Comparison of ENCODE assay signal across 20 cellular contexts in the genomic region with DNA sequence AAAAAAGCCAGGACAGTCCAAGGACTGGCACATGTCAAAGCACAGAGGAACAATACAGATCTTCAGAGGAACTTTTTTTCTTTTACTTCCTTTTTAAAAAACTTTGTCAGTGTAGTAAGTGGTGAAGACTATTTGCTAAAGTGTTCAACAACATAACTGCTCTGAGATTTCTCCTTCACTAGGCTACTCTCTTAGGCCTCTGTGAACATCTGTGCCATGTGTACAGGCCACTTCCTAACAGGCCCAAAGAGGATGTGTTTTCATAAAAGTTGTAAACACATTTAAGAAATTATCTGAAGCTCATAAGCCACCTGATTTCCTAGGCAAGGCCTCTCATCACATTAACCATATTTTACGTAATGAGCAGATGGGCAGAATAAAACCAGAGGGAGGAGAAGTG.
A peak's percentile ranks its signal among the peaks of the same experiment; 100 is the strongest.
DNase-seq lines count a peak whose midpoint lies in the region; ATAC-seq, FAIRE-seq and TF ChIP-seq lines count a peak whose summit lies in the region.
"Had no signal": no experiment of that assay in that cellular context is flagged by ENCODE, and none has a peak within 500 bp of the region (broad histone marks: within the 10 kb centered on the region; RNA-seq: fewer than 3 reads in every experiment).

No MANE protein-coding gene starts in this region.

- H3K14ac ChIP-seq in mesenchymal stem cell (ENCODE audit: low read length in 2 of 2), result no peak overlapping the region

- H3K4me1 ChIP-seq in Loucy (ENCODE audit: insufficient read depth, low read length, poor library complexity, severe bottlenecking) (peaks cover 13% of the 10 kb centered on the region), mesenchymal stem cell (ENCODE audit: control insufficient read depth, insufficient read depth, low read depth, low read length) (no peaks in the 10 kb centered on the region)
- H3K4me1 ChIP-seq: Peyer's patch had no signal

- H2AFZ ChIP-seq in Loucy (ENCODE audit: low read length) (peak overlapping the region; percentile 40; the same call in 1 of the 2 replicates), mesenchymal stem cell (ENCODE audit: low read depth, low read length) (no peak overlapping the region)
- H2AFZ ChIP-seq: GM23338 had no signal

- H4K20me1 ChIP-seq in Loucy (ENCODE audit: insufficient read depth, low read length, poor library complexity, severe bottlenecking), result no peaks in the 10 kb centered on the region

- no peak overlapping the region for H3K23ac ChIP-seq in mesenchymal stem cell (ENCODE audit: low read length in 2 of 2)

- whole genome bisulfite sequencing in mesenchymal stem cell, result 83% methylated on average over 1 of the region's 1 CpG

- H3K9ac ChIP-seq in Loucy (ENCODE audit: low read depth, low read length, poor library complexity, severe bottlenecking), result no peak overlapping the region
- no peak overlapping the region for H3K9ac ChIP-seq in mesenchymal stem cell (ENCODE audit: low read length)

- H2BK15ac ChIP-seq in mesenchymal stem cell (ENCODE audit: low read depth, poor library complexity, severe bottlenecking), result no peak overlapping the region

- H3K36me3 ChIP-seq in Loucy (ENCODE audit: insufficient read depth, low read length) (no peaks in the 10 kb centered on the region), mesenchymal stem cell (ENCODE audit: control insufficient read depth in 1 of 2, insufficient read depth in 2 of 2, low read depth in 1 of 2, low read length in 2 of 2) (no peaks in the 10 kb centered on the region)
- H3K36me3 ChIP-seq: HAP-1, Peyer's patch had no signal

- ATAC-seq in sciatic nerve (peak; percentile 58), HG02642 (IDR thresholded peaks at IDR 0.05; ENCODE audit: poor library complexity, unreplicated experiment) (no peak)
- ATAC-seq: GM23338 had no signal

- H4K8ac ChIP-seq in mesenchymal stem cell (ENCODE audit: low read length), result no peak overlapping the region

- H2AK5ac ChIP-seq in mesenchymal stem cell (ENCODE audit: low read length, severe bottlenecking), result no peak overlapping the region

- intact Hi-C loops in sciatic nerve (cut with DNase I), result no loop called here

- H3K4me3 ChIP-seq in Loucy (ENCODE audit: low read length, poor library complexity, severe bottlenecking), result no peak overlapping the region
- H3K4me3 ChIP-seq in mesenchymal stem cell (ENCODE audit: insufficient read depth in 1 of 2, low read depth in 1 of 2, low read length in 2 of 2), result no peak overlapping the region
- H3K4me3 ChIP-seq: GM23338, HAP-1, Peyer's patch had no signal

- H3K27ac ChIP-seq in mesenchymal stem cell (ENCODE audit: low read length, poor library complexity, severe bottlenecking), result no peak overlapping the region
- H3K27ac ChIP-seq: Peyer's patch had no signal

- H2BK120ac ChIP-seq in mesenchymal stem cell (ENCODE audit: low read depth, low read length), result no peak overlapping the region

- no peaks in the 10 kb centered on the region for H3K79me2 ChIP-seq in Loucy (ENCODE audit: insufficient read depth, low read length)

- no peaks in the 10 kb centered on the region for H3K9me2 ChIP-seq in Loucy (replicated peaks; ENCODE audit: low read depth, low read length)

- H2BK12ac ChIP-seq in mesenchymal stem cell (ENCODE audit: low read length in 2 of 2), result no peak overlapping the region

- no peak overlapping the region for H3K4ac ChIP-seq in mesenchymal stem cell (ENCODE audit: low read depth in 1 of 2, low read length in 2 of 2)

- no peak overlapping the region for H3K4me2 ChIP-seq in Loucy (ENCODE audit: low read depth, low read length, poor library complexity, severe bottlenecking)
- no peak overlapping the region for H3K4me2 ChIP-seq in mesenchymal stem cell (ENCODE audit: low read length, poor library complexity, severe bottlenecking)
- H3K4me2 ChIP-seq: GM23338 had no signal

- H3K79me1 ChIP-seq in mesenchymal stem cell (replicated peaks; ENCODE audit: low read length, poor library complexity, severe bottlenecking), result no peaks in the 10 kb centered on the region

- H3K18ac ChIP-seq in mesenchymal stem cell (ENCODE audit: low read depth in 1 of 2, low read length in 2 of 2), result no peak overlapping the region

- H2BK5ac ChIP-seq in mesenchymal stem cell (ENCODE audit: low read depth, low read length, poor library complexity, severe bottlenecking), result peak overlapping the region; percentile 19

- no peaks in the 10 kb centered on the region for H3F3A ChIP-seq in Loucy (ENCODE audit: low read depth)

- H3K27me3 ChIP-seq in Loucy (ENCODE audit: insufficient read depth, low read length, poor library complexity, severe bottlenecking) (no peaks in the 10 kb centered on the region), mesenchymal stem cell (ENCODE audit: control insufficient read depth in 1 of 2, insufficient read depth in 1 of 2, low read length in 2 of 2) (no peaks in the 10 kb centered on the region)
- H3K27me3 ChIP-seq: Peyer's patch had no signal

- H4K91ac ChIP-seq in mesenchymal stem cell (ENCODE audit: low read length), result no peak overlapping the region

- peak; percentile 90 for FAIRE-seq in D721Med (lab: Jason Lieb, UNC)
- FAIRE-seq: GM18507 had no signal

- TF ChIP-seq CTCF in D721Med (IDR thresholded peaks at IDR 0.05; ENCODE audit: insufficient read depth, missing control alignments) (no peak), Loucy (conservative IDR thresholded peaks at IDR 0.05; ENCODE audit: low read length) (no peak)

- DNase-seq in D721Med (ENCODE audit: insufficient read length, low spot score) (no peak), mesenchymal stem cell (no peak), sciatic nerve (ENCODE audit: low spot score) (no peak), NCI-H2081 treated with DMSO at 0.1 percent for 48 hours (lab: John Stamatoyannopoulos, UW) (no peak)
- no peak for DNase-seq in stimulated activated CD4-positive, alpha-beta T cell treated with anti-CD3 and anti-CD28 coated beads, Interleukin-4, amount 100 ng/mL, for 24 hours
- DNase-seq: Calu3, NCI-H1092, NCI-H1417 treated with DMSO at 0.1 percent for 48 hours, NCI-H1694 treated with DMSO at 0.1 percent for 48 hours, NCI-H2081, NCI-H524 treated with DMSO at 0.1 percent for 48 hours, NCI-H774, Peyer's patch, SHP77 treated with DMSO at 0.1 percent for 48 hours, T-helper 1 cell had no signal

- H3K9me3 ChIP-seq in Loucy (ENCODE audit: insufficient read depth, low read depth, low read length), result no peaks in the 10 kb centered on the region
- H3K9me3 ChIP-seq in mesenchymal stem cell (ENCODE audit: control insufficient read depth, low read length), result no peaks in the 10 kb centered on the region
- H3K9me3 ChIP-seq: HAP-1, Peyer's patch had no signal
